8 cellular contexts compared by ENCODE assay signal in the genomic region with DNA sequence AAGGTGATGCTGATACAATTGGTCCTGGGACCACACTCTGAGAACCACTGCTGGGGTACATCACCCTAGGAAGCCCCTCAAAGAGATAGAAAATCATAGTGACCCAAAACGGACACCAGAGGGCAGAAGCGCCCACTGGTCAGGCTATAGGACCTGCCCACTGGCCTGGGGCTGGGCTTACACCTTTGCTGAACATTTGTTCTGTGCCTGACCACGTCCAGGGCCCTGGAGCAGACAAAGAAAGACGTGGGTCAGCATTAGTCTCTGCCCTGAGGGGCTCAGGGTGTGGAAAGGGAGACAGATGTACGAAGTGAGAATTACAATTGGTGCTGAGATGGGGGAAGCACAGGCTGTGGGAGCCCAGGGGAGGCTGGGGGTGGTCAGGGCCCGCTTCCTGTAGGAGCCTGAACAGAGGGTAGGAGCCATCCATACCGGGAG. TPM values are rescaled to one million over a fixed set of nuclear protein-coding genes. Genes with fewer than 3 reads are reported as not detected.
DNase-seq lines count a peak whose midpoint lies in the region; ATAC-seq and TF ChIP-seq lines count a peak whose summit lies in the region.

No MANE protein-coding gene starts in this region.

- peak overlapping the region; percentile 33 for H3K27ac Mint-ChIP-seq in activated T-cell treated with anti-CD3 and anti-CD28 coated beads, Interleukin-2, amount 50 U/mL, for 24 hours
- peak overlapping the region; percentile 40 to 75 for H3K27ac Mint-ChIP-seq in natural killer cell treated with Interleukin-12 subunit alpha and Interleukin-12 subunit beta and Interleukin-15 and Interleukin-18, amount 100 ng/mL, for 72 hours

- no peaks in the 10 kb centered on the region for H3K9me3 Mint-ChIP-seq in activated T-cell treated with anti-CD3 and anti-CD28 coated beads, Interleukin-2, amount 50 U/mL, for 24 hours
- no peaks in the 10 kb centered on the region for H3K9me3 Mint-ChIP-seq in natural killer cell treated with Interleukin-12 subunit alpha and Interleukin-12 subunit beta and Interleukin-15 and Interleukin-18, amount 100 ng/mL, for 72 hours

- no peaks in the 10 kb centered on the region for H3K36me3 Mint-ChIP-seq in activated T-cell treated with anti-CD3 and anti-CD28 coated beads, Interleukin-2, amount 50 U/mL, for 24 hours (ENCODE audit: low read depth)
- no peaks in the 10 kb centered on the region for H3K36me3 Mint-ChIP-seq in natural killer cell treated with Interleukin-12 subunit alpha and Interleukin-12 subunit beta and Interleukin-15 and Interleukin-18, amount 100 ng/mL, for 72 hours

- H3K4me1 Mint-ChIP-seq in activated T-cell treated with anti-CD3 and anti-CD28 coated beads, Interleukin-2, amount 50 U/mL, for 24 hours (ENCODE audit: low read depth): peaks cover 12% of the 10 kb centered on the region
- peaks cover 7 to 12% of the 10 kb centered on the region in 2 donors for H3K4me1 Mint-ChIP-seq in natural killer cell treated with Interleukin-12 subunit alpha and Interleukin-12 subunit beta and Interleukin-15 and Interleukin-18, amount 100 ng/mL, for 72 hours (ENCODE audit: low read depth in 2 of 2)

- peak; percentile 67 to 75 for ATAC-seq in natural killer cell treated with Interleukin-12 subunit alpha and Interleukin-12 subunit beta and Interleukin-15 and Interleukin-18, amount 100 ng/mL, for 72 hours
- ATAC-seq in GM21723 (IDR thresholded peaks at IDR 0.05; ENCODE audit: unreplicated experiment): no peak

- H3K4me3 Mint-ChIP-seq in activated T-cell treated with anti-CD3 and anti-CD28 coated beads, Interleukin-2, amount 50 U/mL, for 24 hours: no peak overlapping the region
- no peak overlapping the region for H3K4me3 Mint-ChIP-seq in natural killer cell treated with Interleukin-12 subunit alpha and Interleukin-12 subunit beta and Interleukin-15 and Interleukin-18, amount 100 ng/mL, for 72 hours

- DNase-seq in activated T-cell treated with anti-CD3 and anti-CD28 coated beads, Interleukin-2, amount 50 U/mL, for 24 hours: peak; percentile 52
- DNase-seq in activated T-cell treated with anti-CD3 and anti-CD28 coated beads for 4 hours (no peak), NAMALWA (ENCODE audit: low spot score) (peak; percentile 66), fibroblast of peridontal ligament (ENCODE audit: extremely low read depth) (peak; percentile 71), GDM1 (lab: John Stamatoyannopoulos, UW) (no peak)
- no peak for DNase-seq in natural killer cell treated with Interleukin-12 subunit alpha and Interleukin-12 subunit beta and Interleukin-15 and Interleukin-18, amount 100 ng/mL, for 72 hours (ENCODE audit: low spot score)

- no peak overlapping the region for H3K27ac ChIP-seq in VCaP

- peak; percentile 94 for TF ChIP-seq CTCF in VCaP (conservative IDR thresholded peaks at IDR 0.05)

- H3K27me3 Mint-ChIP-seq in activated T-cell treated with anti-CD3 and anti-CD28 coated beads, Interleukin-2, amount 50 U/mL, for 24 hours: peaks cover 6% of the 10 kb centered on the region
- peaks cover 0 to 12% of the 10 kb centered on the region in 2 donors for H3K27me3 Mint-ChIP-seq in natural killer cell treated with Interleukin-12 subunit alpha and Interleukin-12 subunit beta and Interleukin-15 and Interleukin-18, amount 100 ng/mL, for 72 hours

RNA-seq across cellular contexts. Expression of gene SERPINH1, which starts 14.4 kb away (rescaled TPM):
- total RNA-seq in natural killer cell treated with Interleukin-12 subunit alpha and Interleukin-12 subunit beta and Interleukin-15 and Interleukin-18, amount 100 ng/mL, for 72 hours: 1 to 10 TPM; 4.4 to 6.4 TPM

RNA-seq across cellular contexts. Expression of gene GDPD5, which starts 21.9 kb away (rescaled TPM):
- 10 to 100 TPM in 1 of 2 donors, 1 to 10 TPM in 1; 7.2 to 28.2 TPM for total RNA-seq in natural killer cell treated with Interleukin-12 subunit alpha and Interleukin-12 subunit beta and Interleukin-15 and Interleukin-18, amount 100 ng/mL, for 72 hours

Comparison
In these comparisons a context has a peak if more than half of its experiments do, and no peak if none do; other contexts are left out.
1. DNase-seq: peak in activated T-cell treated with anti-CD3 and anti-CD28 coated beads, Interleukin-2, amount 50 U/mL, for 24 hours (single experiment), NAMALWA (single experiment) and fibroblast of peridontal ligament (single experiment); none in activated T-cell treated with anti-CD3 and anti-CD28 coated beads for 4 hours (single experiment), natural killer cell treated with Interleukin-12 subunit alpha and Interleukin-12 subunit beta and Interleukin-15 and Interleukin-18, amount 100 ng/mL, for 72 hours (single experiment) and GDM1 (single experiment).